Comparison of ENCODE assay signal across 8 cellular contexts in the genomic region with DNA sequence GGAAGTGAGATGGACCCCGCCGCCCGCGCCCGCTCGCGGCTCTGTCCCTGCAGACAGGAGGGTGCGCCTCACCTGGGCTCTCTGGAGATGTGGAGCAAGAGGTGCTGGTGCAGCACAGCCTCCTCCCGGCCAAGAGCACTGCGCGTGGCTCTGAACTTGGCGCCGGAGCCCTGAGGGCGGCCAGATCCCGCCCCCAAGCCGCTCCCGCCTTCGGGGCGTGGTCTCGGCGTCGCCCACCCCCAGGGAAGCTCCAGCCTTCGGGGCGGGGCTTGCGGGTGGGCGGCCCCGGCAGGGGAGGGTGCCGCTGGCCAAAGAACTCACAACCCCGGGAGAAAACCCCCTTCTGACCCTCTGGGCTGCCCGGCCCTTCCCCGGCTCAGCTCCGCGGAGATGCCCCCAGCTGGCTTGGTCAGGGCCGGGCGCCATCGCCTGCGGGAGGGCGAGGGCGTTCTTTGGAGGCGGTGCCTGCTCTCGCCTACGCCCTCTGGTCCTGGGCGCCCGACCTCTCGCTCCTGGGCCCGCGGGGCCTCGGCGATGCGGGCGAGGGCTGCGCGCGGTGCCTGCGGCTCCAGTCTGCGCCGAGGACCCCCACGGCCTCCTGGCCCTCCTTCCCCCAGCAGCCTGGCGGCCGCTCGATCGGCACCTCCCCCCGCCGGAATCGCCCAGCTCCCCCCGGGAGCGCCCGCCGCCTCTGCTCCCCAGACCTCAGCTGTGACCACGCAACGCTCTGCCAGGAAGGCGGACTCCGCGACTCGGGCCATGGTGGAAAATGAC. TPM values are rescaled to one million over a fixed set of nuclear protein-coding genes. Genes with fewer than 3 reads are reported as not detected.
DNase-seq lines count a peak whose midpoint lies in the region; ATAC-seq and TF ChIP-seq lines count a peak whose summit lies in the region.

A gene with protein sequence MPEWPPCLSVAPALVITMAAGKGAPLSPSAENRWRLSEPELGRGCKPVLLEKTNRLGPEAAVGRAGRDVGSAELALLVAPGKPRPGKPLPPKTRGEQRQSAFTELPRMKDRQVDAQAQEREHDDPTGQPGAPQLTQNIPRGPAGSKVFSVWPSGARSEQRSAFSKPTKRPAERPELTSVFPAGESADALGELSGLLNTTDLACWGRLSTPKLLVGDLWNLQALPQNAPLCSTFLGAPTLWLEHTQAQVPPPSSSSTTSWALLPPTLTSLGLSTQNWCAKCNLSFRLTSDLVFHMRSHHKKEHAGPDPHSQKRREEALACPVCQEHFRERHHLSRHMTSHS (minus strand): TSS at position 146 of the 774 bp plus-strand sequence. CDS start 15,464 bp downstream, outside the sequence.

- H3K27ac Mint-ChIP-seq in CD14-positive monocyte (peak within 1 kb of the TSS in 6 of 7 donors; percentile 17 to 78 (median 63)), endothelial cell (ENCODE audit: unreplicated experiment) (no peak within 1 kb of the TSS), mesothelial cell of epicardium (peak within 1 kb of the TSS; percentile 3)

- peak; percentile 94 for ATAC-seq in GM19455 (IDR thresholded peaks at IDR 0.05; ENCODE audit: unreplicated experiment)
- ATAC-seq in HG03565 (IDR thresholded peaks at IDR 0.05; ENCODE audit: unreplicated experiment) = peak; percentile 90

- no peak for TF ChIP-seq CTCF in CD14-positive monocyte (IDR thresholded peaks at IDR 0.05)
- no peak for TF ChIP-seq CTCF in endothelial cell (IDR thresholded peaks at IDR 0.05; ENCODE audit: unreplicated experiment)
- TF ChIP-seq CTCF in mesothelial cell of epicardium (IDR thresholded peaks at IDR 0.05; ENCODE audit: unreplicated experiment) = no peak

- no peak for DNase-seq in CD14-positive monocyte (ENCODE audit: low spot score)
- DNase-seq in NOMO-1 treated with DMSO at 0.1 percent for 48 hours (lab: John Stamatoyannopoulos, UW; ENCODE audit: unreplicated experiment) = peak; percentile 84
- peak; percentile 78 for DNase-seq in activated CD8-positive, alpha-beta memory T cell treated with anti-CD3 and anti-CD28 coated beads, Interleukin-2, amount 50 U/mL, for 4 hours
- peak; percentile 77 for DNase-seq in endothelial cell (ENCODE audit: low spot score)
- peak; percentile 58 to 79 for DNase-seq in mesothelial cell of epicardium (ENCODE audit: low spot score in 2 of 2, unreplicated experiment in 2 of 2)
- DNase-seq in stimulated activated CD8-positive, alpha-beta memory T cell treated with anti-CD3 and anti-CD28 coated beads, Interleukin-15, amount 100 ng/mL, for 1 hour (ENCODE audit: low read depth) = peak; percentile 35

- H3K36me3 Mint-ChIP-seq in CD14-positive monocyte (peaks cover 5 to 6% of the 10 kb centered on the region in 2 donors), endothelial cell (ENCODE audit: low read depth, unreplicated experiment) (peaks cover 5% of the 10 kb centered on the region), mesothelial cell of epicardium (no peaks in the 10 kb centered on the region)

- intact Hi-C loops in CD14-positive monocyte (cut with micrococcal nuclease) = no loop called here

- H3K27me3 Mint-ChIP-seq in CD14-positive monocyte (ENCODE audit: low read depth in 3 of 3) (peaks cover 16 to 32% (median 25%) of the 10 kb centered on the region in 3 donors), endothelial cell (ENCODE audit: unreplicated experiment) (peaks cover 7% of the 10 kb centered on the region), mesothelial cell of epicardium (ENCODE audit: low read depth) (peaks cover 35% of the 10 kb centered on the region)

- peaks cover 7 to 21% (median 11%) of the 10 kb centered on the region in 7 donors for H3K9me3 Mint-ChIP-seq in CD14-positive monocyte
- no peaks in the 10 kb centered on the region for H3K9me3 Mint-ChIP-seq in endothelial cell (ENCODE audit: unreplicated experiment)
- H3K9me3 Mint-ChIP-seq in mesothelial cell of epicardium = no peaks in the 10 kb centered on the region

- H3K4me3 Mint-ChIP-seq in CD14-positive monocyte (peak within 1 kb of the TSS; percentile 90 to 94), endothelial cell (ENCODE audit: unreplicated experiment) (peak within 1 kb of the TSS; percentile 96), mesothelial cell of epicardium (peak within 1 kb of the TSS; percentile 92)

- H3K4me1 Mint-ChIP-seq in CD14-positive monocyte = peaks cover 22% of the 10 kb centered on the region
- H3K4me1 Mint-ChIP-seq in endothelial cell (ENCODE audit: unreplicated experiment) = peaks cover 17% of the 10 kb centered on the region
- H3K4me1 Mint-ChIP-seq in mesothelial cell of epicardium = peaks cover 12% of the 10 kb centered on the region

RNA-seq across cellular contexts. Expression of the gene that starts here (rescaled TPM):
- polyA plus RNA-seq in CD14-positive monocyte = not detected
- total RNA-seq in endothelial cell (ENCODE audit: unreplicated experiment) (0.41 TPM), mesothelial cell of epicardium (0.96 to 1.4 TPM (median 0.99 TPM) in 3 replicates)

Comparison
In these comparisons a context has a peak if more than half of its experiments do, and no peak if none do; other contexts are left out.
1. Peak in DNase-seq in endothelial cell; RNA of the gene not detected or under 1 TPM.